17 cellular contexts compared by ENCODE assay signal in genomic region chr10:50550291-50550839, GRCh38.
DNase-seq lines count a peak whose midpoint lies in the region; ATAC-seq and TF ChIP-seq lines count a peak whose summit lies in the region.
"Had no signal": no experiment of that assay in that cellular context is flagged by ENCODE, and none has a peak within 500 bp of the region (broad histone marks: within the 10 kb centered on the region; RNA-seq: fewer than 3 reads in every experiment).

No MANE protein-coding gene starts in this region.

- H3K9me3 ChIP-seq in upper lobe of right lung: no peaks in the 10 kb centered on the region
- H3K9me3 ChIP-seq: sigmoid colon, tibial artery had no signal

- no peaks in the 10 kb centered on the region for H3K36me3 ChIP-seq in upper lobe of right lung
- H3K36me3 ChIP-seq: sigmoid colon, tibial artery, WERI-Rb-1 had no signal

- H3K27me3 Mint-ChIP-seq in activated naive CD4-positive, alpha-beta T cell treated with anti-CD3 and anti-CD28 coated beads, Interleukin-2, amount 50 U/mL, for 24 hours: no peaks in the 10 kb centered on the region
- no peaks in the 10 kb centered on the region for H3K27me3 Mint-ChIP-seq in activated naive CD4-positive, alpha-beta T cell treated with anti-CD3 and anti-CD28 coated beads, Interleukin-2, amount 10 ng/mL, durations not matched to agents 7 days and 5 days
- no peaks in the 10 kb centered on the region for H3K27me3 Mint-ChIP-seq in naive thymus-derived CD8-positive, alpha-beta T cell
- H3K27me3 Mint-ChIP-seq: memory B cell had no signal

- H3K27me3 ChIP-seq in dorsolateral prefrontal cortex (no peaks in the 10 kb centered on the region), upper lobe of right lung (no peaks in the 10 kb centered on the region)
- H3K27me3 ChIP-seq: sigmoid colon, tibial artery had no signal

- H3K4me1 ChIP-seq in upper lobe of right lung: peaks cover 24% of the 10 kb centered on the region

- CTCF ChIA-PET in activated naive CD4-positive, alpha-beta T cell treated with anti-CD3 and anti-CD28 coated beads, Interleukin-2, amount 10 ng/mL, durations not matched to agents 7 days and 5 days (lab: Charles Lee): interaction anchor here (0.8 kb wide), 1 partner anchor 11 kb away, joined by 3 read pairs; no protein-coding TSS in a partner anchor

- H3K4me3 ChIP-seq in dorsolateral prefrontal cortex (no peak overlapping the region), upper lobe of right lung (no peak overlapping the region)
- H3K4me3 ChIP-seq: sigmoid colon, tibial artery had no signal

- H3K27ac Mint-ChIP-seq in activated naive CD4-positive, alpha-beta T cell treated with anti-CD3 and anti-CD28 coated beads, Interleukin-2, amount 50 U/mL, for 24 hours: peak overlapping the region; percentile 4
- no peak overlapping the region for H3K27ac Mint-ChIP-seq in activated naive CD4-positive, alpha-beta T cell treated with anti-CD3 and anti-CD28 coated beads, Interleukin-2, amount 10 ng/mL, durations not matched to agents 7 days and 5 days
- peak overlapping the region in 2 of 10 donors; percentile 9 to 60 for H3K27ac Mint-ChIP-seq in naive thymus-derived CD8-positive, alpha-beta T cell
- H3K27ac Mint-ChIP-seq: memory B cell had no signal

- peaks cover 5% of the 10 kb centered on the region for H3K36me3 Mint-ChIP-seq in activated naive CD4-positive, alpha-beta T cell treated with anti-CD3 and anti-CD28 coated beads, Interleukin-2, amount 50 U/mL, for 24 hours
- H3K36me3 Mint-ChIP-seq in activated naive CD4-positive, alpha-beta T cell treated with anti-CD3 and anti-CD28 coated beads, Interleukin-2, amount 10 ng/mL, durations not matched to agents 7 days and 5 days: peaks cover 10% of the 10 kb centered on the region
- peaks cover 0 to 6% (median 2%) of the 10 kb centered on the region in 3 donors for H3K36me3 Mint-ChIP-seq in naive thymus-derived CD8-positive, alpha-beta T cell

- TF ChIP-seq CTCF in dorsolateral prefrontal cortex (IDR thresholded peaks at IDR 0.05 in 54 of 56, conservative IDR thresholded peaks at IDR 0.05 in 2 of 56; ENCODE audit: low read depth in 1 of 56, partially characterized antibody in 56 of 56) (no peak), upper lobe of right lung (IDR thresholded peaks at IDR 0.05) (no peak)

- H3K4me3 Mint-ChIP-seq in activated naive CD4-positive, alpha-beta T cell treated with anti-CD3 and anti-CD28 coated beads, Interleukin-2, amount 50 U/mL, for 24 hours: no peak overlapping the region
- no peak overlapping the region for H3K4me3 Mint-ChIP-seq in activated naive CD4-positive, alpha-beta T cell treated with anti-CD3 and anti-CD28 coated beads, Interleukin-2, amount 10 ng/mL, durations not matched to agents 7 days and 5 days
- no peak overlapping the region for H3K4me3 Mint-ChIP-seq in naive thymus-derived CD8-positive, alpha-beta T cell
- H3K4me3 Mint-ChIP-seq: memory B cell had no signal

- DNase-seq in activated naive CD4-positive, alpha-beta T cell treated with anti-CD3 and anti-CD28 coated beads, Interleukin-2, amount 10 ng/mL, durations not matched to agents 7 days and 5 days: no peak
- no peak for DNase-seq in dorsolateral prefrontal cortex
- DNase-seq in left lobe of liver (ENCODE audit: low spot score): no peak
- DNase-seq in upper lobe of right lung: no peak
- no peak for DNase-seq in T-helper 1 cell
- DNase-seq in effector CD4-positive, alpha-beta T cell: no peak
- no peak for DNase-seq in naive thymus-derived CD8-positive, alpha-beta T cell
- DNase-seq: activated effector memory CD4-positive, alpha-beta T cell treated with anti-CD3 and anti-CD28 coated beads, Interleukin-2, amount 50 U/mL, for 16 hours; NCI-H1930; NCI-H524 treated with DMSO at 0.1 percent for 48 hours; PC-3; sigmoid colon; stimulated activated CD4-positive, alpha-beta T cell treated with anti-CD3 and anti-CD28 coated beads, Interleukin-4, amount 100 ng/mL, for 24 hours; tibial artery; WERI-Rb-1 had no signal

- peaks cover 62% of the 10 kb centered on the region for H3K4me1 Mint-ChIP-seq in activated naive CD4-positive, alpha-beta T cell treated with anti-CD3 and anti-CD28 coated beads, Interleukin-2, amount 50 U/mL, for 24 hours
- peaks cover 6% of the 10 kb centered on the region for H3K4me1 Mint-ChIP-seq in activated naive CD4-positive, alpha-beta T cell treated with anti-CD3 and anti-CD28 coated beads, Interleukin-2, amount 10 ng/mL, durations not matched to agents 7 days and 5 days
- peaks cover 36 to 70% (median 47%) of the 10 kb centered on the region in 4 donors for H3K4me1 Mint-ChIP-seq in naive thymus-derived CD8-positive, alpha-beta T cell

- H3K27ac ChIP-seq in dorsolateral prefrontal cortex (peak overlapping the region in 32 of 59 donors; percentile 3 to 83 (median 34)), upper lobe of right lung (no peak overlapping the region)
- H3K27ac ChIP-seq: tibial artery, WERI-Rb-1 had no signal

- ATAC-seq in left lobe of liver: peak; percentile 90
- ATAC-seq in upper lobe of right lung: peak; percentile 52
- no peak for ATAC-seq in naive thymus-derived CD8-positive, alpha-beta T cell
- ATAC-seq: PC-3 had no signal

- peaks cover 5% of the 10 kb centered on the region for H3K9me3 Mint-ChIP-seq in activated naive CD4-positive, alpha-beta T cell treated with anti-CD3 and anti-CD28 coated beads, Interleukin-2, amount 50 U/mL, for 24 hours
- H3K9me3 Mint-ChIP-seq in activated naive CD4-positive, alpha-beta T cell treated with anti-CD3 and anti-CD28 coated beads, Interleukin-2, amount 10 ng/mL, durations not matched to agents 7 days and 5 days: peaks cover 12% of the 10 kb centered on the region
- peaks cover 0 to 8% (median 0%) of the 10 kb centered on the region in 9 donors for H3K9me3 Mint-ChIP-seq in naive thymus-derived CD8-positive, alpha-beta T cell
- H3K9me3 Mint-ChIP-seq: memory B cell had no signal

- intact Hi-C loops in dorsolateral prefrontal cortex (cut with DNase I): loop anchor here in 1 of 2 donors (5.0 to 10.0 kb wide), 2 partner anchors 43 to 136 kb away; no protein-coding TSS in a partner anchor
- intact Hi-C loops in upper lobe of right lung (cut with DNase I): no loop called here

- POLR2A ChIA-PET in naive thymus-derived CD8-positive, alpha-beta T cell (lab: Charles Lee): no interaction called here

Comparison
In these comparisons a context has a peak if more than half of its experiments do, and no peak if none do; other contexts are left out.
1. ATAC-seq: peak in left lobe of liver (single experiment) and upper lobe of right lung (single experiment); none in naive thymus-derived CD8-positive, alpha-beta T cell (0 of 2).